12 cellular contexts compared by ENCODE assay signal in genomic region chr11:14541180-14541579, GRCh38. TPM values are rescaled to one million over a fixed set of nuclear protein-coding genes. Genes with fewer than 3 reads are reported as not detected.
DNase-seq lines count a peak whose midpoint lies in the region; ATAC-seq, FAIRE-seq and TF ChIP-seq lines count a peak whose summit lies in the region.
"Had no signal": no experiment of that assay in that cellular context is flagged by ENCODE, and none has a peak within 500 bp of the region (broad histone marks: within the 10 kb centered on the region; RNA-seq: fewer than 3 reads in every experiment).

No MANE protein-coding gene starts in this region.

- H3K9me3 ChIP-seq in K562 (replicated peaks; ENCODE audit: control insufficient read depth, insufficient read depth, low read depth, low read length) (no peaks in the 10 kb centered on the region), right cardiac atrium (ENCODE audit: control insufficient read depth, low read length) (no peaks in the 10 kb centered on the region), subcutaneous abdominal adipose tissue (ENCODE audit: control insufficient read depth in 5 of 5, low read length in 5 of 5) (no peaks in the 10 kb centered on the region)

- H3K4me3 ChIP-seq in NB4 (ENCODE audit: low read depth, low read length) (no peak overlapping the region), K562 (no peak overlapping the region), right cardiac atrium (ENCODE audit: low read length) (no peak overlapping the region), subcutaneous abdominal adipose tissue (ENCODE audit: low read depth in 1 of 5, low read length in 5 of 5) (peak overlapping the region in 4 of 5 donors; percentile 11 to 48 (median 27))

- in situ Hi-C loops in K562 (cut with MboI), result no loop called here

- no peaks in the 10 kb centered on the region for H3K9me1 ChIP-seq in K562 (ENCODE audit: control insufficient read depth, insufficient read depth, low read length)

- H3K4me3 Mint-ChIP-seq in stimulated activated naive CD8-positive, alpha-beta T cell treated with anti-CD3 and anti-CD28 coated beads, Interleukin-15, amount 100 ng/mL, for 72 hours, result peak overlapping the region in 1 of 2 donors; percentile 17
- no peak overlapping the region for H3K4me3 Mint-ChIP-seq in activated T-helper 2 cell treated with anti-CD3 and anti-CD28 coated beads, Interferon-gamma antibody, Interleukin-2, Interleukin-4, amounts not matched to agents 10 μg/mL and 5 μg/mL and 100 μg/mL, durations not matched to agents 14 hours and 24 hours and 36 hours (ENCODE audit: low read depth)

- H3K4me1 ChIP-seq in K562 (replicated peaks in 1 of 2; ENCODE audit: control insufficient read depth in 2 of 2, insufficient read depth in 2 of 2, low read length in 2 of 2), result peaks cover 0 to 13% of the 10 kb centered on the region in 2 experiments; a peak in 3 of 5 replicates
- H3K4me1 ChIP-seq in right cardiac atrium (ENCODE audit: control insufficient read depth, insufficient read depth, low read length), result peaks cover 4% of the 10 kb centered on the region
- peaks cover 5 to 53% (median 35%) of the 10 kb centered on the region in 5 donors for H3K4me1 ChIP-seq in subcutaneous abdominal adipose tissue (ENCODE audit: control insufficient read depth in 5 of 5, insufficient read depth in 5 of 5, low read length in 5 of 5)

- H3K27ac Mint-ChIP-seq in stimulated activated naive CD8-positive, alpha-beta T cell treated with anti-CD3 and anti-CD28 coated beads, Interleukin-15, amount 100 ng/mL, for 72 hours, result peak overlapping the region in 1 of 2 donors; percentile 59
- no peak overlapping the region for H3K27ac Mint-ChIP-seq in activated T-helper 2 cell treated with anti-CD3 and anti-CD28 coated beads, Interferon-gamma antibody, Interleukin-2, Interleukin-4, amounts not matched to agents 10 μg/mL and 5 μg/mL and 100 μg/mL, durations not matched to agents 14 hours and 24 hours and 36 hours

- TF ChIP-seq EP300 in K562 (IDR thresholded peaks at IDR 0.05; ENCODE audit: low read length), result no peak

- intact Hi-C loops in K562 (cut with micrococcal nuclease), result no loop called here
- intact Hi-C loops in right cardiac atrium (cut with DNase I), result loop anchor here in 2 of 4 donors (10.0 kb wide), 1 partner anchor 104 kb away; the partner anchor contains the start of gene PDE3B (in 2 of the 2)
- intact Hi-C loops in activated T-helper 2 cell treated with anti-CD3 and anti-CD28 coated beads, Interferon-gamma antibody, Interleukin-2, Interleukin-4, amounts not matched to agents 10 μg/mL and 5 μg/mL and 100 μg/mL, durations not matched to agents 14 hours and 24 hours and 36 hours (cut with micrococcal nuclease), result no loop called here

- TF ChIP-seq POLR2A in NB4 (IDR thresholded peaks at IDR 0.05; ENCODE audit: extremely low read depth, insufficient read length) (no peak), K562 (conservative IDR thresholded peaks at IDR 0.05) (no peak)

- H3K27ac ChIP-seq in K562 (ENCODE audit: extremely low read depth, low read depth, low read length) (peak overlapping the region; percentile 57; the same call in 2 of the 3 replicates), right cardiac atrium (ENCODE audit: low read length) (peak overlapping the region; percentile 54), subcutaneous abdominal adipose tissue (ENCODE audit: low read depth, low read length) (peak overlapping the region; percentile 90)

- H3K36me3 ChIP-seq in K562 (ENCODE audit: control insufficient read depth, insufficient read depth, low read length), result peaks cover 5% of the 10 kb centered on the region; the same call in 2 of the 3 replicates
- no peaks in the 10 kb centered on the region for H3K36me3 ChIP-seq in subcutaneous abdominal adipose tissue (ENCODE audit: control insufficient read depth in 5 of 5, insufficient read depth in 5 of 5, low read length in 5 of 5)

- TF ChIP-seq RAD21 in K562 (CRISPR knock-in tag; conservative IDR thresholded peaks at IDR 0.05 in 1 of 2, IDR thresholded peaks at IDR 0.05 in 1 of 2), result no peak

- H3K79me2 ChIP-seq in K562 (ENCODE audit: control insufficient read depth, insufficient read depth, low read length), result peaks cover 2% of the 10 kb centered on the region; the same call in 1 of the 3 replicates

- H3K4me1 Mint-ChIP-seq in stimulated activated naive CD8-positive, alpha-beta T cell treated with anti-CD3 and anti-CD28 coated beads, Interleukin-15, amount 100 ng/mL, for 72 hours, result peaks cover 71% of the 10 kb centered on the region
- H3K4me1 Mint-ChIP-seq in activated T-helper 2 cell treated with anti-CD3 and anti-CD28 coated beads, Interferon-gamma antibody, Interleukin-2, Interleukin-4, amounts not matched to agents 10 μg/mL and 5 μg/mL and 100 μg/mL, durations not matched to agents 14 hours and 24 hours and 36 hours (ENCODE audit: low read depth), result peaks cover 43% of the 10 kb centered on the region

- POLR2A ChIA-PET in K562 (lab: Yijun Ruan, JAX), result interaction anchor here (0.9 kb wide), 1 partner anchor 20 kb away, joined by 4 read pairs; no protein-coding TSS in a partner anchor

- H3K36me3 Mint-ChIP-seq in activated T-helper 2 cell treated with anti-CD3 and anti-CD28 coated beads, Interferon-gamma antibody, Interleukin-2, Interleukin-4, amounts not matched to agents 10 μg/mL and 5 μg/mL and 100 μg/mL, durations not matched to agents 14 hours and 24 hours and 36 hours (ENCODE audit: low read depth), result peaks cover 38% of the 10 kb centered on the region

- H4K20me1 ChIP-seq in K562 (replicated peaks; ENCODE audit: control insufficient read depth, insufficient read depth, low read length), result no peaks in the 10 kb centered on the region

- ATAC-seq in K562 (peak; percentile 78), right cardiac atrium (peak; percentile 74 to 87), SK-N-SH treated with all-trans-retinoic acid at 6 μM for 48 hours (no peak)
- no peak for ATAC-seq in stimulated activated naive CD8-positive, alpha-beta T cell treated with anti-CD3 and anti-CD28 coated beads, Interleukin-15, amount 100 ng/mL, for 72 hours
- ATAC-seq: Panc1 had no signal

- H3K27me3 Mint-ChIP-seq in stimulated activated naive CD8-positive, alpha-beta T cell treated with anti-CD3 and anti-CD28 coated beads, Interleukin-15, amount 100 ng/mL, for 72 hours, result no peaks in the 10 kb centered on the region
- H3K27me3 Mint-ChIP-seq in activated T-helper 2 cell treated with anti-CD3 and anti-CD28 coated beads, Interferon-gamma antibody, Interleukin-2, Interleukin-4, amounts not matched to agents 10 μg/mL and 5 μg/mL and 100 μg/mL, durations not matched to agents 14 hours and 24 hours and 36 hours (ENCODE audit: low read depth), result no peaks in the 10 kb centered on the region

- WGBS in K562 (ENCODE audit: insufficient coverage, low coverage, missing lambda C conversion rate), result 16% methylated on average over 4 of the region's 4 CpGs
- WGBS in right cardiac atrium, result 9% methylated on average over 4 of the region's 4 CpGs

- CTCF ChIA-PET in K562 (lab: Yijun Ruan, JAX; ENCODE audit: low intra/inter-chr PET ratio), result no interaction called here

- H3K9ac ChIP-seq in K562 (ENCODE audit: insufficient read depth in 1 of 2, low read depth in 2 of 2, low read length in 2 of 2) (peak overlapping the region; percentile 28 to 72; a peak in 3 of 4 replicates), subcutaneous abdominal adipose tissue (ENCODE audit: low read length in 5 of 5) (peak overlapping the region in 4 of 5 donors; percentile 14 to 31 (median 16))

- H3K27me3 ChIP-seq in K562 (ENCODE audit: control insufficient read depth in 2 of 2, insufficient read depth in 2 of 2, low read length in 2 of 2) (no peaks in the 10 kb centered on the region), right cardiac atrium (ENCODE audit: control insufficient read depth, insufficient read depth) (no peaks in the 10 kb centered on the region), subcutaneous abdominal adipose tissue (ENCODE audit: control insufficient read depth in 5 of 5, insufficient read depth in 4 of 5, low read length in 5 of 5) (no peaks in the 10 kb centered on the region)

- no peak for TF ChIP-seq CTCF in NB4 (IDR thresholded peaks at IDR 0.05; ENCODE audit: low read depth, low read length)
- TF ChIP-seq CTCF in K562 (IDR thresholded peaks at IDR 0.05 in 2 of 3, conservative IDR thresholded peaks at IDR 0.05 in 1 of 3; ENCODE audit: insufficient read depth in 2 of 3, low read depth in 1 of 3, low read length in 3 of 3), result no peak

- peak overlapping the region; percentile 66 for H2AFZ ChIP-seq in K562 (ENCODE audit: low read depth, low read length)

- FAIRE-seq in K562 (lab: Jason Lieb, UNC), result no peak

- no TSS peak for BruUV-seq in K562 (replicated peaks; lab: Mats Ljungman, UMichigan)

- peak; percentile 31 for DNase-seq in NB4 (ENCODE audit: low read depth)
- DNase-seq in K562 (ENCODE audit: extremely low read depth in 1 of 4, low spot score in 3 of 4), result peak in 2 of 4 experiments; percentile 19 to 42
- DNase-seq in right cardiac atrium, result peak; percentile 57 to 60 (median 59)
- no peak for DNase-seq in DMS79 treated with DMSO at 0.1 percent for 48 hours (lab: John Stamatoyannopoulos, UW)
- DNase-seq in stimulated activated naive CD8-positive, alpha-beta T cell treated with anti-CD3 and anti-CD28 coated beads, Interleukin-15, amount 100 ng/mL, for 72 hours, result no peak
- no peak for DNase-seq in activated T-helper 2 cell treated with anti-CD3 and anti-CD28 coated beads, Interferon-gamma antibody, Interleukin-2, Interleukin-4, amounts not matched to agents 10 μg/mL and 5 μg/mL and 100 μg/mL, durations not matched to agents 14 hours and 24 hours and 36 hours (ENCODE audit: low spot score)
- DNase-seq: activated effector memory CD4-positive, alpha-beta T cell treated with anti-CD3 and anti-CD28 coated beads, Interleukin-2, amount 50 U/mL, for 16 hours; dermis blood vessel endothelial cell; NCI-H1417 treated with DMSO at 0.1 percent for 48 hours had no signal

- H3K9me3 Mint-ChIP-seq in stimulated activated naive CD8-positive, alpha-beta T cell treated with anti-CD3 and anti-CD28 coated beads, Interleukin-15, amount 100 ng/mL, for 72 hours, result peaks cover 0 to 9% of the 10 kb centered on the region in 2 donors
- peaks cover 4% of the 10 kb centered on the region for H3K9me3 Mint-ChIP-seq in activated T-helper 2 cell treated with anti-CD3 and anti-CD28 coated beads, Interferon-gamma antibody, Interleukin-2, Interleukin-4, amounts not matched to agents 10 μg/mL and 5 μg/mL and 100 μg/mL, durations not matched to agents 14 hours and 24 hours and 36 hours

- H3K4me2 ChIP-seq in K562 (ENCODE audit: insufficient read depth, low read length), result peak overlapping the region; percentile 33

RNA-seq across cellular contexts. Expression of gene PSMA1, which starts 21.0 kb away (rescaled TPM):
- total RNA-seq in K562 (2011; cell fraction: chromatin; rRNA removed; ENCODE audit: low replicate concordance), result 169 and 321 TPM in 2 replicates
- total RNA-seq in K562 (2011; cell fraction: nucleolus; rRNA removed), result 117 and 149 TPM in 2 replicates
- 172 and 211 TPM in 2 replicates for total RNA-seq in K562 (2011; cell fraction: nucleoplasm; rRNA removed)
- 281 and 317 TPM in 2 replicates for total RNA-seq in K562 (2014; rRNA removed)
- 424 and 473 TPM in 2 replicates for total RNA-seq in K562 (2014; rRNA removed; fragmentation: Illumina TruSeq; extraction: Trizol)
- 379 and 441 TPM in 2 replicates for total RNA-seq in K562 (2015; rRNA removed; fragmentation: Illumina TruSeq; extraction: Trizol)
- 284 and 295 TPM in 2 replicates for total RNA-seq in K562 (2021)
- polyA plus RNA-seq in K562 (2011; rRNA removed), result 374 and 470 TPM in 2 replicates
- polyA plus RNA-seq in K562 (2011; cell fraction: cytosol; rRNA removed), result 169 and 312 TPM in 2 replicates
- 253 and 345 TPM in 2 replicates for polyA plus RNA-seq in K562 (2011; cell fraction: nucleus; rRNA removed)
- polyA plus RNA-seq in K562 (2012), result 377 and 384 TPM in 2 replicates
- polyA plus RNA-seq in K562 (2014; fragmentation: Illumina TruSeq; extraction: Trizol), result 254 and 283 TPM in 2 replicates
- polyA plus RNA-seq in K562 (2014; fragmentation: Nextera tagmentation; extraction: Ambion mirVana), result 1,000 to 10,000 TPM in 1 of 2 experiments, 100 to 1,000 TPM in 1; 820 to 1,007 TPM
- polyA plus RNA-seq in K562 (2014; rRNA removed), result 336 and 338 TPM in 2 replicates
- polyA minus RNA-seq in K562 (2011; rRNA and poly(A)+ RNA removed), result 379 and 387 TPM in 2 replicates
- 127 and 156 TPM in 2 replicates for polyA minus RNA-seq in K562 (2011; cell fraction: cytosol; rRNA and poly(A)+ RNA removed)
- 110 and 145 TPM in 2 replicates for polyA minus RNA-seq in K562 (2011; cell fraction: nucleus; rRNA and poly(A)+ RNA removed)
- 100 to 1,000 TPM; 105 to 132 (median 117) TPM for total RNA-seq in right cardiac atrium
- polyA plus RNA-seq in right cardiac atrium, result 145 TPM
- total RNA-seq in activated T-helper 2 cell treated with anti-CD3 and anti-CD28 coated beads, Interferon-gamma antibody, Interleukin-2, Interleukin-4, amounts not matched to agents 10 μg/mL and 5 μg/mL and 100 μg/mL, durations not matched to agents 14 hours and 24 hours and 36 hours, result 319 and 329 TPM in 2 replicates

RNA-seq across cellular contexts. Expression of gene COPB1, which starts 41.6 kb away (rescaled TPM):
- 61.0 and 164 TPM in 2 replicates for total RNA-seq in K562 (2011; cell fraction: chromatin; rRNA removed; ENCODE audit: low replicate concordance)
- total RNA-seq in K562 (2011; cell fraction: nucleolus; rRNA removed), result 48.2 and 59.1 TPM in 2 replicates
- 91.1 and 154 TPM in 2 replicates for total RNA-seq in K562 (2011; cell fraction: nucleoplasm; rRNA removed)
- total RNA-seq in K562 (2014; rRNA removed), result 71.6 and 84.9 TPM in 2 replicates
- 143 and 153 TPM in 2 replicates for total RNA-seq in K562 (2014; rRNA removed; fragmentation: Illumina TruSeq; extraction: Trizol)
- 119 and 125 TPM in 2 replicates for total RNA-seq in K562 (2015; rRNA removed; fragmentation: Illumina TruSeq; extraction: Trizol)
- total RNA-seq in K562 (2021), result 86.5 and 90.1 TPM in 2 replicates
- 178 and 188 TPM in 2 replicates for polyA plus RNA-seq in K562 (2011; rRNA removed)
- 41.3 and 73.4 TPM in 2 replicates for polyA plus RNA-seq in K562 (2011; cell fraction: cytosol; rRNA removed)
- polyA plus RNA-seq in K562 (2011; cell fraction: nucleus; rRNA removed), result 62.8 and 93.7 TPM in 2 replicates
- 78.4 and 119 TPM in 2 replicates for polyA plus RNA-seq in K562 (2012)
- polyA plus RNA-seq in K562 (2014; fragmentation: Illumina TruSeq; extraction: Trizol), result 91.1 and 91.6 TPM in 2 replicates
- polyA plus RNA-seq in K562 (2014; fragmentation: Nextera tagmentation; extraction: Ambion mirVana), result 100 to 1,000 TPM in 1 of 2 experiments, 10 to 100 TPM in 1; 89.6 to 111 TPM
- 64.7 and 80.5 TPM in 2 replicates for polyA plus RNA-seq in K562 (2014; rRNA removed)
- polyA minus RNA-seq in K562 (2011; rRNA and poly(A)+ RNA removed), result 185 and 240 TPM in 2 replicates
- polyA minus RNA-seq in K562 (2011; cell fraction: cytosol; rRNA and poly(A)+ RNA removed), result 100 and 103 TPM in 2 replicates
- 30.6 and 78.1 TPM in 2 replicates for polyA minus RNA-seq in K562 (2011; cell fraction: nucleus; rRNA and poly(A)+ RNA removed)
- total RNA-seq in right cardiac atrium, result 10 to 100 TPM; 46.0 to 62.3 (median 55.3) TPM
- 41.7 TPM for polyA plus RNA-seq in right cardiac atrium
- 103 and 105 TPM in 2 replicates for total RNA-seq in activated T-helper 2 cell treated with anti-CD3 and anti-CD28 coated beads, Interferon-gamma antibody, Interleukin-2, Interleukin-4, amounts not matched to agents 10 μg/mL and 5 μg/mL and 100 μg/mL, durations not matched to agents 14 hours and 24 hours and 36 hours

Comparison
In these comparisons a context has a peak if more than half of its experiments do, and no peak if none do; other contexts are left out.
1. DNase-seq: peak in NB4 (single experiment) and right cardiac atrium (3 of 3); none in DMS79 treated with DMSO at 0.1 percent for 48 hours (single experiment), stimulated activated naive CD8-positive, alpha-beta T cell treated with anti-CD3 and anti-CD28 coated beads, Interleukin-15, amount 100 ng/mL, for 72 hours (0 of 2) and activated T-helper 2 cell treated with anti-CD3 and anti-CD28 coated beads, Interferon-gamma antibody, Interleukin-2, Interleukin-4, amounts not matched to agents 10 μg/mL and 5 μg/mL and 100 μg/mL, durations not matched to agents 14 hours and 24 hours and 36 hours (single experiment).
2. H3K4me3 ChIP-seq: peak in subcutaneous abdominal adipose tissue (4 of 5); none in NB4 (single experiment), K562 (single experiment) and right cardiac atrium (single experiment).
3. ATAC-seq: peak in K562 (single experiment) and right cardiac atrium (2 of 2); none in SK-N-SH treated with all-trans-retinoic acid at 6 μM for 48 hours (single experiment) and stimulated activated naive CD8-positive, alpha-beta T cell treated with anti-CD3 and anti-CD28 coated beads, Interleukin-15, amount 100 ng/mL, for 72 hours (single experiment).
4. Peak in every context shown above with its lines, with median percentiles within 50 percentile points of each other: H3K27ac ChIP-seq.